ENCODE assay signal across 1 cellular context in genomic region chr10:70479161-70479531, GRCh38.
TF ChIP-seq lines count a peak whose summit lies in the region.

No MANE protein-coding gene starts in this region.

TF ChIP-seq in IMR-90, 13 proteins besides CTCF, POLR2A, EP300 and RAD21:
- TF ChIP-seq RCOR1 (IDR thresholded peaks at IDR 0.05; ENCODE audit: insufficient replicate concordance, low read length) (no peak), ELK1 (IDR thresholded peaks at IDR 0.05; ENCODE audit: borderline replicate concordance, low read depth, low read length) (no peak), MAZ (IDR thresholded peaks at IDR 0.05; ENCODE audit: borderline replicate concordance, low read depth, low read length) (no peak), RFX5 (IDR thresholded peaks at IDR 0.05; ENCODE audit: low read depth, low read length) (no peak)
